Comparison of ENCODE assay signal across 32 cellular contexts in the genomic region with DNA sequence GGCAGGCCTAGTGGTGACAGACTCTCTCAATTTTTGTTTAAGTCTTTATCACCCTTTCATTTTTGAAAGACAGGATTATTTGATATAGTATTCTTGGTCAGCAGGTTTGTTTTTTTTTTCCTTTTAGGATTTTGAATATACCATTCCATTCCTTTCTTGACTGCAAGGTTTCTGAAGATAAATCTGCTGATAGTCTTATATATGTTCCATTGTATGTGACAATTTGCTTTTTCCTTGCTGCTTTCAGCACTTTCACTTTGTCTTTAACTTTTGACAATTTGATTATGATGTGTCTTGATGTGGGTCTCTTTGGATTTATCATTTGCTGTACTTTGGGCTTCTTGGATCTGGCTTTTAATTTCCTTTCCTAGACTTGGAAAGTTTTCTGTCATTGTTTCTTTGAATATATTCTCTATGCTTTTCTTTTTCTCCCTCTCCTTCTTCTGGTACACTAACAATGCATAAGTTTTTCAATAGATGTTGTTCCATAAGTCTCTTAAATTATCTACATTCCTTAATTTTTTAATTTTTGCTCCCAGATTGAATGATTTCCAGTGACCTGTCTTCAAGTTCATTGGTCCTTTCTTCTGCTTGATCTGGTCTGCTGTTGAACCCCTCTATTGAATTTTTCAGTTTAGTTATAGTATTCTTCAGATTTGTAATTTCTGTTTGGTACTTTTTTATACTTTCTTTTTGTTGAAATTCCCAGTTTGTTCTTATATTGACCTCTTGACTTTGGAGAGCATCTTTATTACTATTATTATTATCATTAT.
"Had no signal": no experiment of that assay in that cellular context is flagged by ENCODE, and none has a peak within 500 bp of the region (broad histone marks: within the 10 kb centered on the region; RNA-seq: fewer than 3 reads in every experiment).

No MANE protein-coding gene starts in this region.

- H3K4me1 ChIP-seq: ascending aorta, breast epithelium, colonic mucosa had no signal

- H3K36me3 ChIP-seq: ascending aorta, breast epithelium, cardiac muscle cell, colonic mucosa had no signal

- H3K27me3 ChIP-seq: ascending aorta, breast epithelium, cardiac muscle cell, colonic mucosa, dorsolateral prefrontal cortex had no signal

- FAIRE-seq: frontal cortex had no signal

- H3K27me3 Mint-ChIP-seq: activated CD4-positive, alpha-beta memory T cell treated with anti-CD3 and anti-CD28 coated beads, Interleukin-2, amount 10 ng/mL, durations not matched to agents 7 days and 5 days; activated CD4-positive, alpha-beta T cell treated with anti-CD3 and anti-CD28 coated beads, Interleukin-2, amount 10 ng/mL, durations not matched to agents 7 days and 5 days; activated naive CD4-positive, alpha-beta T cell treated with anti-CD3 and anti-CD28 coated beads, Interleukin-2, amount 50 U/mL, for 24 hours; activated naive CD8-positive, alpha-beta T cell treated with anti-CD3 and anti-CD28 coated beads for 36 hours; activated naive CD8-positive, alpha-beta T cell treated with anti-CD3 and anti-CD28 coated beads, Interleukin-2, amount 50 U/mL, for 24 hours; activated T-cell treated with anti-CD3 and anti-CD28 coated beads, Interleukin-2, amount 50 U/mL, for 24 hours; brain; dendritic cell treated with granulocyte-macrophage colony-stimulating factor and Interleukin-4, amounts not matched to agents 40 ng/mL and 50 ng/mL, for 4 days; T-helper 17 cell had no signal

- H3K27ac ChIP-seq: ascending aorta, breast epithelium, cardiac muscle cell, colonic mucosa, dorsolateral prefrontal cortex had no signal

- DNase-seq: activated CD4-positive, alpha-beta memory T cell treated with anti-CD3 and anti-CD28 coated beads, Interleukin-2, amount 10 ng/mL, durations not matched to agents 7 days and 5 days; activated CD4-positive, alpha-beta T cell treated with anti-CD3 and anti-CD28 coated beads for 1 hour; activated CD4-positive, alpha-beta T cell treated with anti-CD3 and anti-CD28 coated beads for 4 hours; activated CD4-positive, alpha-beta T cell treated with anti-CD3 and anti-CD28 coated beads, Interleukin-2, amount 10 ng/mL, durations not matched to agents 7 days and 5 days; activated CD4-positive, alpha-beta T cell treated with anti-CD3 and anti-CD28 coated beads, Interleukin-2, amount 50 U/mL, for 4 hours; activated CD8-positive, alpha-beta memory T cell treated with anti-CD3 and anti-CD28 coated beads, Interleukin-2, amount 50 U/mL, for 48 hours; activated gamma-delta T cell; activated naive CD4-positive, alpha-beta T cell; activated naive CD8-positive, alpha-beta T cell treated with anti-CD3 and anti-CD28 coated beads for 36 hours; activated naive CD8-positive, alpha-beta T cell treated with anti-CD3 and anti-CD28 coated beads, Interleukin-2, amount 50 U/mL, for 24 hours; activated T-cell treated with anti-CD3 and anti-CD28 coated beads for 4 hours; activated T-cell treated with anti-CD3 and anti-CD28 coated beads, Interleukin-2, amount 50 U/mL, for 24 hours; activated T-cell treated with anti-CD3 and anti-CD28 coated beads, Interleukin-2, amount 50 U/mL, for 72 hours; central memory CD4-positive, alpha-beta T cell; cerebellar nuclear complex; colonic mucosa; dorsolateral prefrontal cortex; effector memory CD4-positive, alpha-beta T cell; endodermal cell; foreskin fibroblast; head of caudate nucleus; T-helper 1 cell; T-helper 17 cell had no signal

- ATAC-seq: activated naive CD8-positive, alpha-beta T cell treated with anti-CD3 and anti-CD28 coated beads, Interleukin-2, amount 50 U/mL, for 24 hours; activated T-cell treated with anti-CD3 and anti-CD28 coated beads, Interleukin-2, amount 50 U/mL, for 72 hours; esophagus mucosa; T-helper 17 cell had no signal

- H3K27ac Mint-ChIP-seq: activated CD4-positive, alpha-beta memory T cell treated with anti-CD3 and anti-CD28 coated beads, Interleukin-2, amount 10 ng/mL, durations not matched to agents 7 days and 5 days; activated CD4-positive, alpha-beta T cell treated with anti-CD3 and anti-CD28 coated beads, Interleukin-2, amount 10 ng/mL, durations not matched to agents 7 days and 5 days; activated naive CD4-positive, alpha-beta T cell treated with anti-CD3 and anti-CD28 coated beads, Interleukin-2, amount 50 U/mL, for 24 hours; activated naive CD8-positive, alpha-beta T cell treated with anti-CD3 and anti-CD28 coated beads for 36 hours; activated naive CD8-positive, alpha-beta T cell treated with anti-CD3 and anti-CD28 coated beads, Interleukin-2, amount 50 U/mL, for 24 hours; activated T-cell treated with anti-CD3 and anti-CD28 coated beads, Interleukin-2, amount 50 U/mL, for 24 hours; activated T-cell treated with anti-CD3 and anti-CD28 coated beads, Interleukin-2, amount 50 U/mL, for 72 hours; brain; dendritic cell treated with granulocyte-macrophage colony-stimulating factor and Interleukin-4, amounts not matched to agents 40 ng/mL and 50 ng/mL, for 4 days; endodermal cell; T-helper 17 cell; T-helper 2 cell treated with Interferon-gamma antibody and Interleukin-4, amounts not matched to agents 5 μg/mL and 100 μg/mL, for 36 hours had no signal

- H3K4me3 Mint-ChIP-seq: activated CD4-positive, alpha-beta memory T cell treated with anti-CD3 and anti-CD28 coated beads, Interleukin-2, amount 10 ng/mL, durations not matched to agents 7 days and 5 days; activated CD4-positive, alpha-beta T cell treated with anti-CD3 and anti-CD28 coated beads, Interleukin-2, amount 10 ng/mL, durations not matched to agents 7 days and 5 days; activated naive CD4-positive, alpha-beta T cell treated with anti-CD3 and anti-CD28 coated beads, Interleukin-2, amount 50 U/mL, for 24 hours; activated naive CD8-positive, alpha-beta T cell treated with anti-CD3 and anti-CD28 coated beads for 36 hours; activated naive CD8-positive, alpha-beta T cell treated with anti-CD3 and anti-CD28 coated beads, Interleukin-2, amount 50 U/mL, for 24 hours; activated T-cell treated with anti-CD3 and anti-CD28 coated beads, Interleukin-2, amount 50 U/mL, for 24 hours; activated T-cell treated with anti-CD3 and anti-CD28 coated beads, Interleukin-2, amount 50 U/mL, for 72 hours; brain; dendritic cell treated with granulocyte-macrophage colony-stimulating factor and Interleukin-4, amounts not matched to agents 40 ng/mL and 50 ng/mL, for 4 days; endodermal cell; T-helper 17 cell; T-helper 2 cell treated with Interferon-gamma antibody and Interleukin-4, amounts not matched to agents 5 μg/mL and 100 μg/mL, for 36 hours had no signal

- H3K4me3 ChIP-seq: ascending aorta, breast epithelium, cardiac muscle cell, colonic mucosa, dorsolateral prefrontal cortex had no signal

- H3K4me1 Mint-ChIP-seq: activated CD4-positive, alpha-beta memory T cell treated with anti-CD3 and anti-CD28 coated beads, Interleukin-2, amount 10 ng/mL, durations not matched to agents 7 days and 5 days; activated CD4-positive, alpha-beta T cell treated with anti-CD3 and anti-CD28 coated beads, Interleukin-2, amount 10 ng/mL, durations not matched to agents 7 days and 5 days; activated naive CD4-positive, alpha-beta T cell treated with anti-CD3 and anti-CD28 coated beads, Interleukin-2, amount 50 U/mL, for 24 hours; activated naive CD8-positive, alpha-beta T cell treated with anti-CD3 and anti-CD28 coated beads for 36 hours; activated naive CD8-positive, alpha-beta T cell treated with anti-CD3 and anti-CD28 coated beads, Interleukin-2, amount 50 U/mL, for 24 hours; brain; endodermal cell; T-helper 17 cell had no signal
